In genomic region chr9:36988848-36989247, GRCh38 we compare ENCODE assay signal across 20 cellular contexts. TPM values are rescaled to one million over a fixed set of nuclear protein-coding genes. Genes with fewer than 3 reads are reported as not detected.
"Had no signal": no experiment of that assay in that cellular context is flagged by ENCODE, and none has a peak within 500 bp of the region (broad histone marks: within the 10 kb centered on the region; RNA-seq: fewer than 3 reads in every experiment).

No MANE protein-coding gene starts in this region.

- ATAC-seq: activated T-helper 17 cell treated with anti-CD3 and anti-CD28 coated beads, Interleukin-2, amount 50 U/mL, for 72 hours; right lobe of liver; stimulated activated naive CD8-positive, alpha-beta T cell treated with anti-CD3 and anti-CD28 coated beads, Interleukin-15, amount 100 ng/mL, for 72 hours had no signal

- H3K9me3 Mint-ChIP-seq: activated T-helper 17 cell treated with anti-CD3 and anti-CD28 coated beads, Interleukin-2, amount 50 U/mL, for 72 hours had no signal

- H3K36me3 Mint-ChIP-seq: activated naive CD4-positive, alpha-beta T cell treated with anti-CD3 and anti-CD28 coated beads, Interleukin-2, amount 10 ng/mL, durations not matched to agents 7 days and 5 days; type B pancreatic cell had no signal

- H3K4me3 Mint-ChIP-seq: activated naive CD4-positive, alpha-beta T cell treated with anti-CD3 and anti-CD28 coated beads, Interleukin-2, amount 10 ng/mL, durations not matched to agents 7 days and 5 days; activated T-helper 17 cell treated with anti-CD3 and anti-CD28 coated beads, Interleukin-2, amount 50 U/mL, for 72 hours; nephron progenitor cell; stimulated activated naive CD8-positive, alpha-beta T cell treated with anti-CD3 and anti-CD28 coated beads, Interleukin-15, amount 100 ng/mL, for 72 hours; type B pancreatic cell had no signal

- H3K27ac Mint-ChIP-seq: activated naive CD4-positive, alpha-beta T cell treated with anti-CD3 and anti-CD28 coated beads, Interleukin-2, amount 10 ng/mL, durations not matched to agents 7 days and 5 days; activated T-helper 17 cell treated with anti-CD3 and anti-CD28 coated beads, Interleukin-2, amount 50 U/mL, for 72 hours; nephron progenitor cell; stimulated activated naive CD8-positive, alpha-beta T cell treated with anti-CD3 and anti-CD28 coated beads, Interleukin-15, amount 100 ng/mL, for 72 hours; type B pancreatic cell had no signal

- H3K27ac ChIP-seq: epithelial cell of prostate, right lobe of liver had no signal

- H3K4me2 ChIP-seq: smooth muscle cell had no signal

- DNase-seq: activated CD4-positive, CD25-positive, alpha-beta regulatory T cell treated with anti-CD3 and anti-CD28 coated beads, Interleukin-2, amount 50 U/mL, for 72 hours; activated naive CD4-positive, alpha-beta T cell treated with anti-CD3 and anti-CD28 coated beads, Interleukin-2, amount 10 ng/mL, durations not matched to agents 7 days and 5 days; activated T-cell treated with anti-CD3 and anti-CD28 coated beads for 4 hours; dermis blood vessel endothelial cell; foreskin melanocyte; head of caudate nucleus; kidney glomerular epithelial cell; nephron progenitor cell; right lobe of liver; stimulated activated CD4-positive, alpha-beta T cell treated with anti-CD3 and anti-CD28 coated beads, Interleukin-4, amount 100 ng/mL, for 4 hours; stimulated activated CD8-positive, alpha-beta memory T cell treated with anti-CD3 and anti-CD28 coated beads, Interleukin-4, amount 100 ng/mL, for 48 hours; stimulated activated naive CD8-positive, alpha-beta T cell treated with anti-CD3 and anti-CD28 coated beads, Interleukin-15, amount 100 ng/mL, for 72 hours had no signal

- H3K36me3 ChIP-seq: right lobe of liver had no signal

- H3K4me3 ChIP-seq: right lobe of liver, smooth muscle cell had no signal

RNA-seq across cellular contexts. Expression of gene PAX5, which starts 45.2 kb away (rescaled TPM):
- total RNA-seq: astrocyte, chondrocyte, dermis blood vessel endothelial cell, fibroblast of lung, pulmonary artery endothelial cell had no signal
- polyA plus RNA-seq: fibroblast of lung, smooth muscle cell had no signal
